In the genomic region with DNA sequence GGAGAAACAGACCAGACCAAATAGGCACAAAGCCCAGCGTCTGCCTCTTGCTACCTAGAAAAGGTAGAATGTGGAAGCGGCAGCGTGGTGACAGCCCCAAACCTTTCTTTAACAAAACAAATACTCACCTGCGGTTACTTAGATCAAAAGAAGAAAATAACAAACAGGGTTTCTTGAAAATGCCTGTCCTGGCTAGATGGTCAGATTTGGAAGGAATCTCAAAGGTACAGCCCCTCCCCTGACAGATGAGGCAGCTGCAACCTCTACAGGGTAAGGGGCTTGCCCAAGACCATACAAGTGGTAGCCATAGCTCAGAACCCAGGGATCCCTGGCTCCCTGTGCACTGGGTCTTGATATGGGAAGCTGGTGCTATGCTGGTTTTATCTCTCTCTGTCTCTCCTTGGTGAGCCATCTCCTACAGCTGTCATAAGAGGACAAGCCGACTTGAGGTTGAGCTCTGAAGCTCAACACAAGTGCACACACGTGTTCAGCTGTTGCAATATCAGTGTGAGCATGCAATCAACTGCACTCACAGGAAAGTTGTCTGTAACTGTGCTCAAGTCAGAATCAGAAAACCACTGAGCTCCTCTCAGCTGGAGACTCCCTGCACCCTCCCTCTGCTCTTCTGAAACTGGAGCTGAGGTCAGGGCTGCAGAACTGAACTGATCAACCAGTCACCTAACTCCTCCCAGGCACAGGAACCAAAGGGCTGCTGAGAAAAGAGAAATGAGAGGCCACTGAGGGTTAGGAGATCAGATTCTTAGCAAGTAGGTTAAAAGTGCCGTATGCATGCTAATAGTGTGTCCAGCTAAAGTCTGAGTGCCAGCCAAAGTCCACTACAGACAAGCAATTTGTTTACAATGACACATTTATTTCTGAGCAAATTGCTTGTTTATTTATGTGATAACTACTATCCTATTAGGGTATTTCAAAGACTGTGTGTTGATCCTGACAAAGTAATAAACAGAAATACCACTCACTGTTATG, we compare ENCODE assay signal across 1 cellular context.
TF ChIP-seq lines count a peak whose summit lies in the region.

No MANE protein-coding gene starts in this region.

TF ChIP-seq in K562, 482 proteins besides CTCF, POLR2A, EP300 and RAD21 (continued from another document and continues in another):
- TF ChIP-seq, protein P1, sequence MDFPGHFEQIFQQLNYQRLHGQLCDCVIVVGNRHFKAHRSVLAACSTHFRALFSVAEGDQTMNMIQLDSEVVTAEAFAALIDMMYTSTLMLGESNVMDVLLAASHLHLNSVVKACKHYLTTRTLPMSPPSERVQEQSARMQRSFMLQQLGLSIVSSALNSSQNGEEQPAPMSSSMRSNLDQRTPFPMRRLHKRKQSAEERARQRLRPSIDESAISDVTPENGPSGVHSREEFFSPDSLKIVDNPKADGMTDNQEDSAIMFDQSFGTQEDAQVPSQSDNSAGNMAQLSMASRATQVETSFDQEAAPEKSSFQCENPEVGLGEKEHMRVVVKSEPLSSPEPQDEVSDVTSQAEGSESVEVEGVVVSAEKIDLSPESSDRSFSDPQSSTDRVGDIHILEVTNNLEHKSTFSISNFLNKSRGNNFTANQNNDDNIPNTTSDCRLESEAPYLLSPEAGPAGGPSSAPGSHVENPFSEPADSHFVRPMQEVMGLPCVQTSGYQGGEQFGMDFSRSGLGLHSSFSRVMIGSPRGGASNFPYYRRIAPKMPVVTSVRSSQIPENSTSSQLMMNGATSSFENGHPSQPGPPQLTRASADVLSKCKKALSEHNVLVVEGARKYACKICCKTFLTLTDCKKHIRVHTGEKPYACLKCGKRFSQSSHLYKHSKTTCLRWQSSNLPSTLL (IDR thresholded peaks at IDR 0.05): no peak
- TF ChIP-seq ZNF146 (CRISPR knock-in tag; IDR thresholded peaks at IDR 0.05; ENCODE audit: unreplicated experiment): no peak
- no peak for TF ChIP-seq SUPT5H (IDR thresholded peaks at IDR 0.05)
- TF ChIP-seq BDP1 (IDR thresholded peaks at IDR 0.05; ENCODE audit: insufficient read depth, insufficient read length): no peak
- TF ChIP-seq NCOA2 (IDR thresholded peaks at IDR 0.05; ENCODE audit: partially characterized antibody in 2 of 2): no peak
- no peak for TF ChIP-seq CBFB (CRISPR knock-in tag; IDR thresholded peaks at IDR 0.05)
- TF ChIP-seq ZKSCAN3 (CRISPR knock-in tag; IDR thresholded peaks at IDR 0.05): no peak
- no peak for TF ChIP-seq GATAD2B (IDR thresholded peaks at IDR 0.05; ENCODE audit: borderline replicate concordance)
- TF ChIP-seq POLR2G (IDR thresholded peaks at IDR 0.05; ENCODE audit: low read depth, low read length): no peak
- no peak for TF ChIP-seq HDGF (IDR thresholded peaks at IDR 0.05)
- no peak for TF ChIP-seq ZNF561 (CRISPR knock-in tag; conservative IDR thresholded peaks at IDR 0.05)
- no peak for TF ChIP-seq KDM5B (IDR thresholded peaks at IDR 0.05; ENCODE audit: insufficient replicate concordance, low read depth, low read length)
- TF ChIP-seq ETV1 (tag; conservative IDR thresholded peaks at IDR 0.05; ENCODE audit: low read depth): peak; percentile 23; the same call in 1 of the 2 replicates
- TF ChIP-seq, protein P2, sequence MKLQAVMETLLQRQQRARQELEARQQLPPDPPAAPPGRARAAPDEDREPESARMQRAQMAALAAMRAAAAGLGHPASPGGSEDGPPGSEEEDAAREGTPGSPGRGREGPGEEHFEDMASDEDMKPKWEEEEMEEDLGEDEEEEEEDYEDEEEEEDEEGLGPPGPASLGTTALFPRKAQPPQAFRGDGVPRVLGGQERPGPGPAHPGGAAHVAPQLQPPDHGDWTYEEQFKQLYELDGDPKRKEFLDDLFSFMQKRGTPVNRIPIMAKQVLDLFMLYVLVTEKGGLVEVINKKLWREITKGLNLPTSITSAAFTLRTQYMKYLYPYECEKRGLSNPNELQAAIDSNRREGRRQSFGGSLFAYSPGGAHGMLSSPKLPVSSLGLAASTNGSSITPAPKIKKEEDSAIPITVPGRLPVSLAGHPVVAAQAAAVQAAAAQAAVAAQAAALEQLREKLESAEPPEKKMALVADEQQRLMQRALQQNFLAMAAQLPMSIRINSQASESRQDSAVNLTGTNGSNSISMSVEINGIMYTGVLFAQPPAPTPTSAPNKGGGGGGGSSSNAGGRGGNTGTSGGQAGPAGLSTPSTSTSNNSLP (IDR thresholded peaks at IDR 0.05; ENCODE audit: borderline replicate concordance, low read depth, low read length): no peak
- TF ChIP-seq ZNF224 (CRISPR knock-in tag; IDR thresholded peaks at IDR 0.05): no peak
- TF ChIP-seq, protein P3, sequence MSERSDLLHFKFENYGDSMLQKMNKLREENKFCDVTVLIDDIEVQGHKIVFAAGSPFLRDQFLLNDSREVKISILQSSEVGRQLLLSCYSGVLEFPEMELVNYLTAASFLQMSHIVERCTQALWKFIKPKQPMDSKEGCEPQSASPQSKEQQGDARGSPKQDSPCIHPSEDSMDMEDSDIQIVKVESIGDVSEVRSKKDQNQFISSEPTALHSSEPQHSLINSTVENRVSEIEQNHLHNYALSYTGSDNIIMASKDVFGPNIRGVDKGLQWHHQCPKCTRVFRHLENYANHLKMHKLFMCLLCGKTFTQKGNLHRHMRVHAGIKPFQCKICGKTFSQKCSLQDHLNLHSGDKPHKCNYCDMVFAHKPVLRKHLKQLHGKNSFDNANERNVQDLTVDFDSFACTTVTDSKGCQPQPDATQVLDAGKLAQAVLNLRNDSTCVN (CRISPR knock-in tag; IDR thresholded peaks at IDR 0.05): no peak
- peak; percentile 31 for TF ChIP-seq ZFP36 (IDR thresholded peaks at IDR 0.05; ENCODE audit: low read depth, low read length, partially characterized antibody)
- no peak for TF ChIP-seq ZNF384 (IDR thresholded peaks at IDR 0.05; ENCODE audit: low read depth, low read length)
- no peak for TF ChIP-seq SAFB2 (IDR thresholded peaks at IDR 0.05; ENCODE audit: borderline replicate concordance, low read depth, low read length, severe bottlenecking)
- TF ChIP-seq KLF1 (tag; IDR thresholded peaks at IDR 0.05): no peak
- no peak for TF ChIP-seq ZNF23 (CRISPR knock-in tag; IDR thresholded peaks at IDR 0.05)
- TF ChIP-seq GABPB1 (CRISPR knock-in tag; IDR thresholded peaks at IDR 0.05): no peak
- no peak for TF ChIP-seq ZBTB1 (CRISPR knock-in tag; IDR thresholded peaks at IDR 0.05; ENCODE audit: borderline replicate concordance, low read depth)
- TF ChIP-seq CAMTA2 (CRISPR knock-in tag; conservative IDR thresholded peaks at IDR 0.05): no peak
- TF ChIP-seq TAF7 (tag; IDR thresholded peaks at IDR 0.05): no peak
- TF ChIP-seq ZNF699 (CRISPR knock-in tag; IDR thresholded peaks at IDR 0.05; ENCODE audit: insufficient replicate concordance): no peak
- TF ChIP-seq, protein P4, sequence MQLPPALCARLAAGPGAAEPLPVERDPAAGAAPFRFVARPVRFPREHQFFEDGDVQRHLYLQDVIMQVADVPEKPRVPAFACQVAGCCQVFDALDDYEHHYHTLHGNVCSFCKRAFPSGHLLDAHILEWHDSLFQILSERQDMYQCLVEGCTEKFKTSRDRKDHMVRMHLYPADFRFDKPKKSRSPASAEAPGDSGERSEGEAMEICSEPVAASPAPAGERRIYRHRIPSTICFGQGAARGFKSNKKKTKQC (CRISPR knock-in tag; IDR thresholded peaks at IDR 0.05): peak; percentile 41; the same call in 1 of the 2 replicates
- TF ChIP-seq TFAM (CRISPR knock-in tag; conservative IDR thresholded peaks at IDR 0.05): no peak
- no peak for TF ChIP-seq NCOA6 (IDR thresholded peaks at IDR 0.05)
- no peak for TF ChIP-seq KLF10 (CRISPR knock-in tag; IDR thresholded peaks at IDR 0.05)
- TF ChIP-seq, protein P5, sequence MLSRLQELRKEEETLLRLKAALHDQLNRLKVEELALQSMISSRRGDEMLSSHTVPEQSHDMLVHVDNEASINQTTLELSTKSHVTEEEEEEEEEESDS (CRISPR knock-in tag; IDR thresholded peaks at IDR 0.05): no peak
- TF ChIP-seq ZNF175 (CRISPR knock-in tag; IDR thresholded peaks at IDR 0.05; ENCODE audit: low read depth): peak; percentile 76; the same call in 1 of the 2 replicates
- TF ChIP-seq SMARCA5 (IDR thresholded peaks at IDR 0.05): no peak
- TF ChIP-seq MYC (IDR thresholded peaks at IDR 0.05; ENCODE audit: low read depth, low read length): peak; percentile 96
- no peak for TF ChIP-seq MYC (CRISPR knock-in tag; IDR thresholded peaks at IDR 0.05; ENCODE audit: borderline replicate concordance, low read depth)
- no peak for TF ChIP-seq CREB1 (IDR thresholded peaks at IDR 0.05)
- TF ChIP-seq CREB1 (CRISPR knock-in tag; IDR thresholded peaks at IDR 0.05): no peak
- no peak for TF ChIP-seq ZNF668 (CRISPR knock-in tag; IDR thresholded peaks at IDR 0.05)
- TF ChIP-seq, protein P6, sequence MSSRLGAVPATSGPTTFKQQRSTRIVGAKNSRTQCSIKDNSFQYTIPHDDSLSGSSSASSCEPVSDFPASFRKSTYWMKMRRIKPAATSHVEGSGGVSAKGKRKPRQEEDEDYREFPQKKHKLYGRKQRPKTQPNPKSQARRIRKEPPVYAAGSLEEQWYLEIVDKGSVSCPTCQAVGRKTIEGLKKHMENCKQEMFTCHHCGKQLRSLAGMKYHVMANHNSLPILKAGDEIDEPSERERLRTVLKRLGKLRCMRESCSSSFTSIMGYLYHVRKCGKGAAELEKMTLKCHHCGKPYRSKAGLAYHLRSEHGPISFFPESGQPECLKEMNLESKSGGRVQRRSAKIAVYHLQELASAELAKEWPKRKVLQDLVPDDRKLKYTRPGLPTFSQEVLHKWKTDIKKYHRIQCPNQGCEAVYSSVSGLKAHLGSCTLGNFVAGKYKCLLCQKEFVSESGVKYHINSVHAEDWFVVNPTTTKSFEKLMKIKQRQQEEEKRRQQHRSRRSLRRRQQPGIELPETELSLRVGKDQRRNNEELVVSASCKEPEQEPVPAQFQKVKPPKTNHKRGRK (tag; IDR thresholded peaks at IDR 0.05): no peak
- 0 out of 2 replicates have a peak, but pooled peaks have one; percentile 55 for TF ChIP-seq FOXP1 (CRISPR knock-in tag; IDR thresholded peaks at IDR 0.05)
- TF ChIP-seq PCBP2 (IDR thresholded peaks at IDR 0.05; ENCODE audit: low read depth, low read length, poor library complexity, severe bottlenecking): no peak
- TF ChIP-seq, protein P7, sequence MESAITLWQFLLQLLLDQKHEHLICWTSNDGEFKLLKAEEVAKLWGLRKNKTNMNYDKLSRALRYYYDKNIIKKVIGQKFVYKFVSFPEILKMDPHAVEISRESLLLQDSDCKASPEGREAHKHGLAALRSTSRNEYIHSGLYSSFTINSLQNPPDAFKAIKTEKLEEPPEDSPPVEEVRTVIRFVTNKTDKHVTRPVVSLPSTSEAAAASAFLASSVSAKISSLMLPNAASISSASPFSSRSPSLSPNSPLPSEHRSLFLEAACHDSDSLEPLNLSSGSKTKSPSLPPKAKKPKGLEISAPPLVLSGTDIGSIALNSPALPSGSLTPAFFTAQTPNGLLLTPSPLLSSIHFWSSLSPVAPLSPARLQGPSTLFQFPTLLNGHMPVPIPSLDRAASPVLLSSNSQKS (CRISPR knock-in tag; IDR thresholded peaks at IDR 0.05): no peak
- TF ChIP-seq ZBTB7A (IDR thresholded peaks at IDR 0.05; ENCODE audit: borderline replicate concordance, control insufficient read depth, low read depth, low read length): no peak
- no peak for TF ChIP-seq SIN3B (IDR thresholded peaks at IDR 0.05; ENCODE audit: low read depth)
- TF ChIP-seq, protein P8, sequence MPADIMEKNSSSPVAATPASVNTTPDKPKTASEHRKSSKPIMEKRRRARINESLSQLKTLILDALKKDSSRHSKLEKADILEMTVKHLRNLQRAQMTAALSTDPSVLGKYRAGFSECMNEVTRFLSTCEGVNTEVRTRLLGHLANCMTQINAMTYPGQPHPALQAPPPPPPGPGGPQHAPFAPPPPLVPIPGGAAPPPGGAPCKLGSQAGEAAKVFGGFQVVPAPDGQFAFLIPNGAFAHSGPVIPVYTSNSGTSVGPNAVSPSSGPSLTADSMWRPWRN (IDR thresholded peaks at IDR 0.05; ENCODE audit: low read depth): no peak; the same call in 1 of the 2 replicates
- TF ChIP-seq, protein P9, sequence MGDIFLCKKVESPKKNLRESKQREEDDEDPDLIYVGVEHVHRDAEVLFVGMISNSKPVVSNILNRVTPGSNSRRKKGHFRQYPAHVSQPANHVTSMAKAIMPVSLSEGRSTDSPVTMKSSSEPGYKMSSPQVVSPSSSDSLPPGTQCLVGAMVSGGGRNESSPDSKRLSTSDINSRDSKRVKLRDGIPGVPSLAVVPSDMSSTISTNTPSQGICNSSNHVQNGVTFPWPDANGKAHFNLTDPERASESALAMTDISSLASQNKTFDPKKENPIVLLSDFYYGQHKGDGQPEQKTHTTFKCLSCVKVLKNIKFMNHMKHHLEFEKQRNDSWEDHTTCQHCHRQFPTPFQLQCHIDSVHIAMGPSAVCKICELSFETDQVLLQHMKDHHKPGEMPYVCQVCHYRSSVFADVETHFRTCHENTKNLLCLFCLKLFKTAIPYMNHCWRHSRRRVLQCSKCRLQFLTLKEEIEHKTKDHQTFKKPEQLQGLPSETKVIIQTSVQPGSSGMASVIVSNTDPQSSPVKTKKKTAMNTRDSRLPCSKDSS (IDR thresholded peaks at IDR 0.05; ENCODE audit: low read depth, partially characterized antibody): no peak
- TF ChIP-seq ATF7 (IDR thresholded peaks at IDR 0.05): peak; percentile 61; the same call in 1 of the 2 replicates
- no peak for TF ChIP-seq NFXL1 (CRISPR knock-in tag; IDR thresholded peaks at IDR 0.05)
- no peak; a peak in 1 of 4 replicates for TF ChIP-seq MAZ (CRISPR knock-in tag; conservative IDR thresholded peaks at IDR 0.05 in 1 of 2, IDR thresholded peaks at IDR 0.05 in 1 of 2)
- TF ChIP-seq, protein P10, sequence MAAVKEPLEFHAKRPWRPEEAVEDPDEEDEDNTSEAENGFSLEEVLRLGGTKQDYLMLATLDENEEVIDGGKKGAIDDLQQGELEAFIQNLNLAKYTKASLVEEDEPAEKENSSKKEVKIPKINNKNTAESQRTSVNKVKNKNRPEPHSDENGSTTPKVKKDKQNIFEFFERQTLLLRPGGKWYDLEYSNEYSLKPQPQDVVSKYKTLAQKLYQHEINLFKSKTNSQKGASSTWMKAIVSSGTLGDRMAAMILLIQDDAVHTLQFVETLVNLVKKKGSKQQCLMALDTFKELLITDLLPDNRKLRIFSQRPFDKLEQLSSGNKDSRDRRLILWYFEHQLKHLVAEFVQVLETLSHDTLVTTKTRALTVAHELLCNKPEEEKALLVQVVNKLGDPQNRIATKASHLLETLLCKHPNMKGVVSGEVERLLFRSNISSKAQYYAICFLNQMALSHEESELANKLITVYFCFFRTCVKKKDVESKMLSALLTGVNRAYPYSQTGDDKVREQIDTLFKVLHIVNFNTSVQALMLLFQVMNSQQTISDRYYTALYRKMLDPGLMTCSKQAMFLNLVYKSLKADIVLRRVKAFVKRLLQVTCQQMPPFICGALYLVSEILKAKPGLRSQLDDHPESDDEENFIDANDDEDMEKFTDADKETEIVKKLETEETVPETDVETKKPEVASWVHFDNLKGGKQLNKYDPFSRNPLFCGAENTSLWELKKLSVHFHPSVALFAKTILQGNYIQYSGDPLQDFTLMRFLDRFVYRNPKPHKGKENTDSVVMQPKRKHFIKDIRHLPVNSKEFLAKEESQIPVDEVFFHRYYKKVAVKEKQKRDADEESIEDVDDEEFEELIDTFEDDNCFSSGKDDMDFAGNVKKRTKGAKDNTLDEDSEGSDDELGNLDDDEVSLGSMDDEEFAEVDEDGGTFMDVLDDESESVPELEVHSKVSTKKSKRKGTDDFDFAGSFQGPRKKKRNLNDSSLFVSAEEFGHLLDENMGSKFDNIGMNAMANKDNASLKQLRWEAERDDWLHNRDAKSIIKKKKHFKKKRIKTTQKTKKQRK (IDR thresholded peaks at IDR 0.05; ENCODE audit: borderline replicate concordance, low read depth, low read length): no peak
- TF ChIP-seq, protein P11, sequence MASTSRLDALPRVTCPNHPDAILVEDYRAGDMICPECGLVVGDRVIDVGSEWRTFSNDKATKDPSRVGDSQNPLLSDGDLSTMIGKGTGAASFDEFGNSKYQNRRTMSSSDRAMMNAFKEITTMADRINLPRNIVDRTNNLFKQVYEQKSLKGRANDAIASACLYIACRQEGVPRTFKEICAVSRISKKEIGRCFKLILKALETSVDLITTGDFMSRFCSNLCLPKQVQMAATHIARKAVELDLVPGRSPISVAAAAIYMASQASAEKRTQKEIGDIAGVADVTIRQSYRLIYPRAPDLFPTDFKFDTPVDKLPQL (IDR thresholded peaks at IDR 0.05; ENCODE audit: extremely low read depth, insufficient read length): no peak
